Comparison of ENCODE assay signal across 30 cellular contexts in the genomic region with DNA sequence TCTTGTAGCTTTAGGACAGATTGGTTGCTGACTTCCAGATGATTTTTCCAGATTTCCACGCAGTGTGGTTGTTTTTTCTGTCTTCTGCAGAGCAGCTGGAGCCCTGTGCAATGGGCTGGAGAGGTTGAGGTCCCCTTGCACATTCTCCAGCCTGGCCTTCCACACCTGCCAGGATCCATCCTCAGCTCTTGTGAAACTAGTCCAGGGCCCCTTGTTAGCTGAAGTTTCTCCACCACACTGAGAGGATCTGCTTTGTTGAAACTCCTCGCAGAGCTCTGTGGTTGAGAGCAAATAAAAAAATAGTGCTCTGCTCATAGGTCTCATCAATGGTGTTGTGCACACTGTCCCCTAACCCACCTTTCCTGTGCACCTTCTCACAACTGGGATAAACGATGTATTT.
"Had no signal": no experiment of that assay in that cellular context is flagged by ENCODE, and none has a peak within 500 bp of the region (broad histone marks: within the 10 kb centered on the region; RNA-seq: fewer than 3 reads in every experiment).

No MANE protein-coding gene starts in this region.

- DNase-seq: activated CD4-positive, alpha-beta memory T cell treated with anti-CD3 and anti-CD28 coated beads, Interleukin-2, amount 10 ng/mL, durations not matched to agents 7 days and 5 days; activated CD4-positive, alpha-beta T cell treated with anti-CD3 and anti-CD28 coated beads for 1 hour; activated CD4-positive, alpha-beta T cell treated with anti-CD3 and anti-CD28 coated beads for 4 hours; activated CD4-positive, alpha-beta T cell treated with anti-CD3 and anti-CD28 coated beads, Interleukin-2, amount 10 ng/mL, durations not matched to agents 7 days and 5 days; activated CD4-positive, alpha-beta T cell treated with anti-CD3 and anti-CD28 coated beads, Interleukin-2, amount 50 U/mL, for 4 hours; activated CD8-positive, alpha-beta memory T cell treated with anti-CD3 and anti-CD28 coated beads, Interleukin-2, amount 50 U/mL, for 48 hours; activated effector memory CD4-positive, alpha-beta T cell treated with Interleukin-2 at 50 U/mL for 16 hours; activated gamma-delta T cell treated with Interleukin-2 at 50 U/mL for 16 hours; activated naive CD4-positive, alpha-beta T cell treated with anti-CD3 and anti-CD28 coated beads, Interleukin-2, amount 50 U/mL, for 16 hours; activated naive CD4-positive, alpha-beta T cell treated with Interleukin-2 at 50 U/mL for 16 hours; activated T-cell treated with anti-CD3 and anti-CD28 coated beads for 4 hours; activated T-cell treated with anti-CD3 and anti-CD28 coated beads, Interleukin-2, amount 50 U/mL, for 24 hours; activated T-cell treated with anti-CD3 and anti-CD28 coated beads, Interleukin-2, amount 50 U/mL, for 72 hours; amniotic stem cell; anterior cingulate cortex; body of pancreas; caudate nucleus; cortex of kidney; dermis blood vessel endothelial cell; effector CD4-positive, alpha-beta T cell; esophagus squamous epithelium; foreskin melanocyte; heart right ventricle; T-helper 2 cell had no signal

- H3K27ac ChIP-seq: body of pancreas, epithelial cell of prostate, esophagus squamous epithelium, gastroesophageal sphincter, heart right ventricle, VCaP had no signal

- H3K4me1 ChIP-seq: body of pancreas, esophagus squamous epithelium, gastroesophageal sphincter, heart right ventricle had no signal

- H3K36me3 Mint-ChIP-seq: activated naive CD8-positive, alpha-beta T cell; WTC11 had no signal

- H3K9me3 ChIP-seq: body of pancreas, esophagus squamous epithelium, gastroesophageal sphincter, heart right ventricle had no signal

- H3K36me3 ChIP-seq: esophagus squamous epithelium, gastroesophageal sphincter, heart right ventricle had no signal

- H3K4me3 Mint-ChIP-seq: activated CD4-positive, alpha-beta memory T cell treated with anti-CD3 and anti-CD28 coated beads, Interleukin-2, amount 10 ng/mL, durations not matched to agents 7 days and 5 days; activated CD4-positive, alpha-beta T cell treated with anti-CD3 and anti-CD28 coated beads, Interleukin-2, amount 10 ng/mL, durations not matched to agents 7 days and 5 days; activated naive CD8-positive, alpha-beta T cell; activated T-cell treated with anti-CD3 and anti-CD28 coated beads, Interleukin-2, amount 50 U/mL, for 24 hours; activated T-cell treated with anti-CD3 and anti-CD28 coated beads, Interleukin-2, amount 50 U/mL, for 72 hours; activated T-helper 17 cell treated with anti-CD3 and anti-CD28 coated beads, Interleukin-2, amount 50 U/mL, for 72 hours; WTC11 had no signal

- ATAC-seq: activated T-cell treated with anti-CD3 and anti-CD28 coated beads, Interleukin-2, amount 50 U/mL, for 72 hours; activated T-helper 17 cell treated with anti-CD3 and anti-CD28 coated beads, Interleukin-2, amount 50 U/mL, for 72 hours; body of pancreas; gastroesophageal sphincter; heart right ventricle had no signal

- H3K4me1 Mint-ChIP-seq: activated CD4-positive, alpha-beta memory T cell treated with anti-CD3 and anti-CD28 coated beads, Interleukin-2, amount 10 ng/mL, durations not matched to agents 7 days and 5 days; activated CD4-positive, alpha-beta T cell treated with anti-CD3 and anti-CD28 coated beads, Interleukin-2, amount 10 ng/mL, durations not matched to agents 7 days and 5 days; activated T-helper 17 cell treated with anti-CD3 and anti-CD28 coated beads, Interleukin-2, amount 50 U/mL, for 72 hours; WTC11 had no signal

- H3K9me3 Mint-ChIP-seq: activated CD4-positive, alpha-beta memory T cell treated with anti-CD3 and anti-CD28 coated beads, Interleukin-2, amount 10 ng/mL, durations not matched to agents 7 days and 5 days; activated CD4-positive, alpha-beta T cell treated with anti-CD3 and anti-CD28 coated beads, Interleukin-2, amount 10 ng/mL, durations not matched to agents 7 days and 5 days; activated T-cell treated with anti-CD3 and anti-CD28 coated beads, Interleukin-2, amount 50 U/mL, for 24 hours; activated T-helper 17 cell treated with anti-CD3 and anti-CD28 coated beads, Interleukin-2, amount 50 U/mL, for 72 hours had no signal

- H3K27ac Mint-ChIP-seq: activated CD4-positive, alpha-beta memory T cell treated with anti-CD3 and anti-CD28 coated beads, Interleukin-2, amount 10 ng/mL, durations not matched to agents 7 days and 5 days; activated CD4-positive, alpha-beta T cell treated with anti-CD3 and anti-CD28 coated beads, Interleukin-2, amount 10 ng/mL, durations not matched to agents 7 days and 5 days; activated naive CD8-positive, alpha-beta T cell; activated T-cell treated with anti-CD3 and anti-CD28 coated beads, Interleukin-2, amount 50 U/mL, for 24 hours; activated T-cell treated with anti-CD3 and anti-CD28 coated beads, Interleukin-2, amount 50 U/mL, for 72 hours; activated T-helper 17 cell treated with anti-CD3 and anti-CD28 coated beads, Interleukin-2, amount 50 U/mL, for 72 hours; WTC11 had no signal

- H3K27me3 Mint-ChIP-seq: activated CD4-positive, alpha-beta memory T cell treated with anti-CD3 and anti-CD28 coated beads, Interleukin-2, amount 10 ng/mL, durations not matched to agents 7 days and 5 days; activated CD4-positive, alpha-beta T cell treated with anti-CD3 and anti-CD28 coated beads, Interleukin-2, amount 10 ng/mL, durations not matched to agents 7 days and 5 days; activated T-cell treated with anti-CD3 and anti-CD28 coated beads, Interleukin-2, amount 50 U/mL, for 24 hours had no signal

- H3K27me3 ChIP-seq: body of pancreas, esophagus squamous epithelium, gastroesophageal sphincter, heart right ventricle had no signal

- H3K4me3 ChIP-seq: body of pancreas, esophagus squamous epithelium, gastroesophageal sphincter, heart right ventricle had no signal
